7 cellular contexts compared by ENCODE assay signal in the genomic region with DNA sequence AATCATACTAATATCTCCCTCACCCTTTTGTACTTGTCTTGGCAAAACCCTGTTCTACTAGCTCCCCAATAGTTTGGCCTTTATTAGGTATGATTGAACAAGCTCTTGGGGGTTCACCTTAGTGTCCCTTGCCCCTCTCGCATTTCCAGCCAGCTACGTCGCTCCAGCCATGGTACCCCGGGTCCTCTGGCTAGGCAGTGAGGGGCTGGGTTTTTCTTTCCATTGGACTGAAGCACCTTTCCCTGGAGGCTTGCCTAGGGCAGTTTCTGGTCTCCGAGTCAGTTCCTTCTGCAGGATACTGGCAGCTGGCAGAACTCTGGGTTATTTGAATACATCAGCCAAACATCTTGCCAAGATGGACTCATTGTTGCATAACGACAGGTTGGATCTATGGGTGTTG.
DNase-seq lines count a peak whose midpoint lies in the region; ATAC-seq and TF ChIP-seq lines count a peak whose summit lies in the region.
"Not testable (repeated sequence)": the region's sequence is repeated elsewhere in the genome, so short reads cannot be mapped to it uniquely, and the experiment has no call there.

No MANE protein-coding gene starts in this region.

- intact Hi-C loops in Calu3 (cut with micrococcal nuclease; ENCODE audit: unreplicated experiment); PC-9 (cut with micrococcal nuclease; ENCODE audit: unreplicated experiment); breast epithelium (cut with DNase I; ENCODE audit: low total_unique reads); thyroid gland (cut with DNase I): not testable (repeated sequence)

- H3K79me2 ChIP-seq in PC-9 (ENCODE audit: low read depth): not testable (repeated sequence)

- POLR2A ChIA-PET in PC-9 (lab: Charles Lee; ENCODE audit: unreplicated experiment); naive thymus-derived CD8-positive, alpha-beta T cell (lab: Charles Lee): not testable (repeated sequence)

- not testable (repeated sequence) for H3K36me3 ChIP-seq in PC-9 (ENCODE audit: low read depth); breast epithelium; esophagus (ENCODE audit: control insufficient read depth in 2 of 2, insufficient read depth in 2 of 2, low read length in 1 of 2); thyroid gland

- ATAC-seq in activated T-helper 17 cell treated with anti-CD3 and anti-CD28 coated beads, Interleukin-2, amount 50 U/mL, for 72 hours (replicated peaks); naive thymus-derived CD8-positive, alpha-beta T cell: not testable (repeated sequence)

- H3K9me2 ChIP-seq in PC-9 (ENCODE audit: insufficient read depth): not testable (repeated sequence)

- not testable (repeated sequence) for H3K4me2 ChIP-seq in PC-9

- not testable (repeated sequence) for TF ChIP-seq POLR2A in breast epithelium (IDR thresholded peaks at IDR 0.05); thyroid gland (IDR thresholded peaks at IDR 0.05)

- peak overlapping the region; percentile 41 for H3K4me3 Mint-ChIP-seq in Calu3 (ENCODE audit: low read depth, unreplicated experiment)
- H3K4me3 Mint-ChIP-seq in activated T-helper 17 cell treated with anti-CD3 and anti-CD28 coated beads, Interleukin-2, amount 50 U/mL, for 72 hours: peak overlapping the region; percentile 41
- peak overlapping the region; percentile 52 to 87 (median 72) for H3K4me3 Mint-ChIP-seq in naive thymus-derived CD8-positive, alpha-beta T cell

- H3K27me3 Mint-ChIP-seq in Calu3 (ENCODE audit: unreplicated experiment); activated T-helper 17 cell treated with anti-CD3 and anti-CD28 coated beads, Interleukin-2, amount 50 U/mL, for 72 hours; naive thymus-derived CD8-positive, alpha-beta T cell: not testable (repeated sequence)

- H3K27ac ChIP-seq in PC-9 (0 out of 2 replicates have a peak overlapping the region, but pooled peaks have one; percentile 47), breast epithelium (peak overlapping the region; percentile 57 to 66), esophagus (ENCODE audit: low read depth in 2 of 2, low read length in 1 of 2) (peak overlapping the region; percentile 90 to 93), thyroid gland (peak overlapping the region in 1 of 3 donors; percentile 51)

- not testable (repeated sequence) for H3F3A ChIP-seq in PC-9 (ENCODE audit: insufficient read depth, low read depth)

- H3K27me3 ChIP-seq in PC-9 (ENCODE audit: insufficient read depth, low read depth); breast epithelium; esophagus (ENCODE audit: control insufficient read depth in 1 of 2, insufficient read depth in 2 of 2, low read length in 2 of 2); thyroid gland: not testable (repeated sequence)

- not testable (repeated sequence) for H3K4me3 ChIP-seq in PC-9; breast epithelium; esophagus (ENCODE audit: low read depth in 1 of 2, low read length in 2 of 2); thyroid gland (replicated peaks in 1 of 3)

- H3K36me3 Mint-ChIP-seq in Calu3 (ENCODE audit: insufficient read depth, unreplicated experiment); activated T-helper 17 cell treated with anti-CD3 and anti-CD28 coated beads, Interleukin-2, amount 50 U/mL, for 72 hours (ENCODE audit: low read depth); naive thymus-derived CD8-positive, alpha-beta T cell: not testable (repeated sequence)

- TF ChIP-seq CTCF in Calu3 (IDR thresholded peaks at IDR 0.05; ENCODE audit: unreplicated experiment); PC-9 (conservative IDR thresholded peaks at IDR 0.05); breast epithelium (IDR thresholded peaks at IDR 0.05); thyroid gland (IDR thresholded peaks at IDR 0.05): not testable (repeated sequence)

- H2AFZ ChIP-seq in PC-9: not testable (repeated sequence)

- 34 to 64% methylated on average over 5 to 6 of the region's 6 CpGs for WGBS in esophagus, 2 donors
- WGBS in thyroid gland, 2 donors: 28 to 31% methylated on average over 5 to 6 of the region's 6 CpGs

- peaks cover 15% of the 10 kb centered on the region for H3K4me1 Mint-ChIP-seq in Calu3 (ENCODE audit: low read depth, unreplicated experiment)
- not testable (repeated sequence) for H3K4me1 Mint-ChIP-seq in activated T-helper 17 cell treated with anti-CD3 and anti-CD28 coated beads, Interleukin-2, amount 50 U/mL, for 72 hours
- peaks cover 2 to 18% (median 11%) of the 10 kb centered on the region in 4 donors for H3K4me1 Mint-ChIP-seq in naive thymus-derived CD8-positive, alpha-beta T cell

- CTCF ChIA-PET in Calu3 (lab: Charles Lee); PC-9 (lab: Charles Lee): not testable (repeated sequence)

- H3K4me1 ChIP-seq in PC-9 (replicated peaks; ENCODE audit: insufficient read depth); breast epithelium; esophagus (ENCODE audit: control insufficient read depth in 2 of 2, insufficient read depth in 2 of 2, low read length in 1 of 2); thyroid gland: not testable (repeated sequence)

- not testable (repeated sequence) for BruUV-seq in Calu3 (replicated peaks; lab: Mats Ljungman, UMichigan); PC-9 (replicated peaks; lab: Mats Ljungman, UMichigan)

- DNase-seq in Calu3; naive thymus-derived CD8-positive, alpha-beta T cell: not testable (repeated sequence)
- DNase-seq in PC-9 (peak in 1 of 2 experiments; percentile 39), breast epithelium (ENCODE audit: low spot score in 2 of 2) (peak in 1 of 2 donors; percentile 25), thyroid gland (peak; percentile 15 to 29)

- not testable (repeated sequence) for H4K20me1 ChIP-seq in PC-9 (ENCODE audit: insufficient read depth)

- not testable (repeated sequence) for H3K9me3 ChIP-seq in PC-9 (ENCODE audit: insufficient read depth, low read depth); breast epithelium; esophagus (ENCODE audit: control insufficient read depth in 2 of 2, insufficient read depth in 1 of 2, low read depth in 1 of 2, low read length in 1 of 2); thyroid gland

- peak overlapping the region; percentile 67 for H3K27ac Mint-ChIP-seq in Calu3 (ENCODE audit: unreplicated experiment)
- not testable (repeated sequence) for H3K27ac Mint-ChIP-seq in activated T-helper 17 cell treated with anti-CD3 and anti-CD28 coated beads, Interleukin-2, amount 50 U/mL, for 72 hours
- peak overlapping the region in 9 of 10 donors; percentile 59 to 89 (median 84) for H3K27ac Mint-ChIP-seq in naive thymus-derived CD8-positive, alpha-beta T cell

- H3K9me3 Mint-ChIP-seq in Calu3 (ENCODE audit: low read depth, unreplicated experiment); activated T-helper 17 cell treated with anti-CD3 and anti-CD28 coated beads, Interleukin-2, amount 50 U/mL, for 72 hours; naive thymus-derived CD8-positive, alpha-beta T cell: not testable (repeated sequence)
